In genomic region chr17:39461113-39461910, GRCh38 we compare ENCODE assay signal across 1 cellular context.
A peak's percentile ranks its signal among the peaks of the same experiment; 100 is the strongest.
TF ChIP-seq lines count a peak whose summit lies in the region.

Gene CDK12 (plus strand): TSS chr17:39461486. CDS start chr17:39462072, 586 bp downstream.

TF ChIP-seq in K562, 482 proteins besides CTCF, POLR2A, EP300 and RAD21 (continued from another document and continues in another):
- no peak for TF ChIP-seq ELK3 (CRISPR knock-in tag; IDR thresholded peaks at IDR 0.05)
- TF ChIP-seq GABPA (tag; conservative IDR thresholded peaks at IDR 0.05; ENCODE audit: low read depth): peak; percentile 67
- TF ChIP-seq L3MBTL2 (IDR thresholded peaks at IDR 0.05): peak; percentile 62
- peak; percentile 43 to 70 for TF ChIP-seq AFF1 (IDR thresholded peaks at IDR 0.05; ENCODE audit: low read depth in 1 of 2, partially characterized antibody in 2 of 2)
- no peak for TF ChIP-seq CBX2 (IDR thresholded peaks at IDR 0.05; ENCODE audit: insufficient read depth, low read length, poor library complexity, severe bottlenecking)
- no peak for TF ChIP-seq DEAF1 (CRISPR knock-in tag; IDR thresholded peaks at IDR 0.05)
- TF ChIP-seq RREB1 (CRISPR knock-in tag; IDR thresholded peaks at IDR 0.05): peak; percentile 74
- no peak for TF ChIP-seq MCM2 (IDR thresholded peaks at IDR 0.05; ENCODE audit: low read depth)
- 0 out of 2 replicates have a peak, but pooled peaks have one; percentile 34 for TF ChIP-seq ZFPM2 (CRISPR knock-in tag; IDR thresholded peaks at IDR 0.05)
- peak; percentile 98 for TF ChIP-seq HDAC3 (IDR thresholded peaks at IDR 0.05; ENCODE audit: borderline replicate concordance, partially characterized antibody)
- TF ChIP-seq MED1 (CRISPR knock-in tag; IDR thresholded peaks at IDR 0.05; ENCODE audit: borderline replicate concordance): no peak
- no peak for TF ChIP-seq CEBPG (CRISPR knock-in tag; IDR thresholded peaks at IDR 0.05)
- peak; percentile 16 to 40; a peak in 1 of 4 replicates for TF ChIP-seq CEBPG (tag; conservative IDR thresholded peaks at IDR 0.05 in 1 of 2, IDR thresholded peaks at IDR 0.05 in 1 of 2)
- TF ChIP-seq ATF7 (IDR thresholded peaks at IDR 0.05): peak; percentile 66
- 0 out of 2 replicates have a peak, but pooled peaks have one; percentile 45 for TF ChIP-seq CBX1 (IDR thresholded peaks at IDR 0.05; ENCODE audit: low read depth)
- TF ChIP-seq PKNOX1 (IDR thresholded peaks at IDR 0.05): peak; percentile 64
- peak; percentile 94 for TF ChIP-seq POLR2G (IDR thresholded peaks at IDR 0.05; ENCODE audit: low read depth, low read length)
- TF ChIP-seq NFE2 (IDR thresholded peaks at IDR 0.05; ENCODE audit: low read depth): no peak
- no peak for TF ChIP-seq SNIP1 (IDR thresholded peaks at IDR 0.05; ENCODE audit: low read depth)
- TF ChIP-seq ATF1 (CRISPR knock-in tag; IDR thresholded peaks at IDR 0.05): no peak
- TF ChIP-seq ATF1 (tag; IDR thresholded peaks at IDR 0.05): peak; percentile 81
- TF ChIP-seq ZNF449 (CRISPR knock-in tag; IDR thresholded peaks at IDR 0.05): no peak
- TF ChIP-seq TCF7 (IDR thresholded peaks at IDR 0.05; ENCODE audit: borderline replicate concordance): peak; percentile 81
- peak; percentile 80 for TF ChIP-seq FOXJ2 (tag; IDR thresholded peaks at IDR 0.05)
- peak; percentile 84 for TF ChIP-seq NKRF (IDR thresholded peaks at IDR 0.05; ENCODE audit: borderline replicate concordance)
- TF ChIP-seq RB1 (IDR thresholded peaks at IDR 0.05; ENCODE audit: low read depth): peak; percentile 19
- TF ChIP-seq CC2D1A (IDR thresholded peaks at IDR 0.05): peak; percentile 86
- peak; percentile 63 for TF ChIP-seq MYC (IDR thresholded peaks at IDR 0.05; ENCODE audit: low read depth, low read length)
- TF ChIP-seq MYC (CRISPR knock-in tag; IDR thresholded peaks at IDR 0.05; ENCODE audit: borderline replicate concordance, low read depth): no peak; the same call in 1 of the 2 replicates
- peak; percentile 13; the same call in 1 of the 2 replicates for TF ChIP-seq RUNX1 (IDR thresholded peaks at IDR 0.05; ENCODE audit: low read depth)
- peak; percentile 60; the same call in 1 of the 2 replicates for TF ChIP-seq REST (CRISPR knock-in tag; IDR thresholded peaks at IDR 0.05; ENCODE audit: low read depth)
- TF ChIP-seq RBBP5 (IDR thresholded peaks at IDR 0.05; ENCODE audit: borderline replicate concordance, insufficient read depth, low read length, poor library complexity, severe bottlenecking): peak; percentile 25
- TF ChIP-seq NFIC (IDR thresholded peaks at IDR 0.05): peak; percentile 75
- 0 out of 2 replicates have a peak, but pooled peaks have one; percentile 54 for TF ChIP-seq ZNF197 (CRISPR knock-in tag; IDR thresholded peaks at IDR 0.05; ENCODE audit: low read depth)
- TF ChIP-seq SIN3B (IDR thresholded peaks at IDR 0.05; ENCODE audit: low read depth): peak; percentile 56
- no peak; the same call in 1 of the 2 replicates for TF ChIP-seq HMG20B (CRISPR knock-in tag; IDR thresholded peaks at IDR 0.05)
- TF ChIP-seq BACH1 (tag; IDR thresholded peaks at IDR 0.05): no peak
- peak; percentile 40; the same call in 1 of the 2 replicates for TF ChIP-seq ESRRA (IDR thresholded peaks at IDR 0.05; ENCODE audit: borderline replicate concordance, low read depth)
- peak; percentile 13; the same call in 1 of the 2 replicates for TF ChIP-seq PHB2 (IDR thresholded peaks at IDR 0.05; ENCODE audit: low read depth)
- TF ChIP-seq JUND (IDR thresholded peaks at IDR 0.05; ENCODE audit: borderline replicate concordance, low read depth, low read length): peak; percentile 2; the same call in 1 of the 2 replicates
- TF ChIP-seq JUND (tag; IDR thresholded peaks at IDR 0.05; ENCODE audit: borderline replicate concordance, low read depth, low read length): 0 out of 3 replicates have a peak, but pooled peaks have one; percentile 37
